In genomic region chr21:44817914-44818635, GRCh38 we compare ENCODE assay signal across 9 cellular contexts. TPM values are rescaled to one million over a fixed set of nuclear protein-coding genes. Genes with fewer than 3 reads are reported as not detected.
DNase-seq lines count a peak whose midpoint lies in the region; ATAC-seq, FAIRE-seq and TF ChIP-seq lines count a peak whose summit lies in the region.
"Had no signal": no experiment of that assay in that cellular context is flagged by ENCODE, and none has a peak within 500 bp of the region (broad histone marks: within the 10 kb centered on the region; RNA-seq: fewer than 3 reads in every experiment).

Gene SUMO3 (minus strand): TSS chr21:44818062. CDS start chr21:44817968, 94 bp downstream.

- H2BK12ac ChIP-seq in H1 (ENCODE audit: low read depth, low read length) (no peak within 1 kb of the TSS), mesenchymal stem cell (ENCODE audit: low read length in 2 of 2) (peak within 1 kb of the TSS; percentile 52 to 87)

- H2BK20ac ChIP-seq in H1 (ENCODE audit: low read length): no peak within 1 kb of the TSS

- ATAC-seq in GM18861 (IDR thresholded peaks at IDR 0.05; ENCODE audit: unreplicated experiment) (peak; percentile 54), HG03103 (IDR thresholded peaks at IDR 0.05; ENCODE audit: low read depth, unreplicated experiment) (peak; percentile 52)

- peaks cover 9% of the 10 kb centered on the region; the same call in 1 of the 2 replicates for H3K23me2 ChIP-seq in H1 (ENCODE audit: low read depth, low read length)

- H3K79me1 ChIP-seq in H1 (ENCODE audit: low read depth, low read length) (peaks cover 12% of the 10 kb centered on the region), mesenchymal stem cell (replicated peaks; ENCODE audit: low read length, poor library complexity, severe bottlenecking) (peaks cover 25% of the 10 kb centered on the region)

- H3K27ac ChIP-seq in H1 (ENCODE audit: low read depth, low read length): peak within 1 kb of the TSS; percentile 87; the same call in 1 of the 2 replicates
- no peak within 1 kb of the TSS for H3K27ac ChIP-seq in mesenchymal stem cell (ENCODE audit: low read length, poor library complexity, severe bottlenecking)

- peak; percentile 50 for DNase-seq in AG09319 (ENCODE audit: extremely low read depth, low read depth)
- DNase-seq in NCI-H748 treated with DMSO at 0.1 percent for 48 hours (lab: John Stamatoyannopoulos, UW): peak; percentile 12
- DNase-seq in activated CD8-positive, alpha-beta memory T cell treated with anti-CD3 and anti-CD28 coated beads for 4 hours (ENCODE audit: low read depth in 2 of 2): peak; percentile 60 to 64
- DNase-seq in H1 (ENCODE audit: low read depth in 1 of 2, low spot score in 2 of 2): peak in 1 of 2 experiments; percentile 90
- peak; percentile 75 for DNase-seq in mesenchymal stem cell
- peak; percentile 71 for DNase-seq in stimulated activated CD8-positive, alpha-beta memory T cell treated with anti-CD3 and anti-CD28 coated beads, Interleukin-12 subunit alpha, Interleukin-12 subunit beta, amount 100 ng/mL, for 1 hour (ENCODE audit: low read depth)

- no peak within 1 kb of the TSS for H2BK15ac ChIP-seq in H1 (ENCODE audit: low read length)
- peak within 1 kb of the TSS; percentile 91 for H2BK15ac ChIP-seq in mesenchymal stem cell (ENCODE audit: low read depth, poor library complexity, severe bottlenecking)

- peak within 1 kb of the TSS; percentile 47 to 76 (median 64); a peak in 6 of 7 replicates for H3K9ac ChIP-seq in H1 (replicated peaks in 1 of 4; ENCODE audit: extremely low read depth in 1 of 4, low read depth in 3 of 4, low read length in 3 of 4)
- H3K9ac ChIP-seq in mesenchymal stem cell (ENCODE audit: low read length): peak within 1 kb of the TSS; percentile 88

- POLR2A ChIA-PET in H1 (lab: Charles Lee; ENCODE audit: partially characterized antibody): interaction anchor here (0.8 to 1.0 kb wide), 5 partner anchors 15 to 315 kb away, joined by 3 to 5 read pairs (median 3); partner anchors contain the start of genes PTTG1IP and UBE2G2

- H3K4me1 ChIP-seq in H1 (replicated peaks in 1 of 4; ENCODE audit: control insufficient read depth in 3 of 4, insufficient read depth in 4 of 4, low read length in 3 of 4): peaks cover 0 to 18% (median 5%) of the 10 kb centered on the region in 4 experiments; a peak in 4 of 7 replicates
- H3K4me1 ChIP-seq in mesenchymal stem cell (ENCODE audit: control insufficient read depth, insufficient read depth, low read depth, low read length): peaks cover 28% of the 10 kb centered on the region

- H3K36me3 ChIP-seq in H1 (ENCODE audit: control insufficient read depth in 2 of 4, insufficient read depth in 4 of 4, low read length in 3 of 4): no peaks in the 10 kb centered on the region; a peak in 1 of 8 replicates
- peaks cover 3 to 29% of the 10 kb centered on the region in 2 experiments for H3K36me3 ChIP-seq in mesenchymal stem cell (ENCODE audit: control insufficient read depth in 1 of 2, insufficient read depth in 2 of 2, low read depth in 1 of 2, low read length in 2 of 2)

- TF ChIP-seq EP300 in H1 (IDR thresholded peaks at IDR 0.05; ENCODE audit: borderline replicate concordance in 1 of 2, low read depth in 2 of 2, low read length in 2 of 2): no peak

- TF ChIP-seq RAD21 in H1 (IDR thresholded peaks at IDR 0.05 in 1 of 2, conservative IDR thresholded peaks at IDR 0.05 in 1 of 2; ENCODE audit: low read depth in 2 of 2, low read length in 2 of 2): no peak

- H3K18ac ChIP-seq in H1 (ENCODE audit: extremely low read depth, low read length) (peak within 1 kb of the TSS; percentile 87), mesenchymal stem cell (ENCODE audit: low read depth in 1 of 2, low read length in 2 of 2) (peak within 1 kb of the TSS; percentile 94 to 96)

- FAIRE-seq in H1 (lab: Jason Lieb, UNC): no peak
- FAIRE-seq: endometrium had no signal

- H2AK5ac ChIP-seq in H1 (ENCODE audit: low read depth, low read length): no peak within 1 kb of the TSS
- H2AK5ac ChIP-seq in mesenchymal stem cell (ENCODE audit: low read length, severe bottlenecking): peak within 1 kb of the TSS; percentile 58

- H3K9me3 ChIP-seq in H1 (ENCODE audit: insufficient read depth in 2 of 2, low read depth in 1 of 2, low read length in 1 of 2): peaks cover 30 to 34% of the 10 kb centered on the region in 2 experiments
- H3K9me3 ChIP-seq in mesenchymal stem cell (ENCODE audit: control insufficient read depth, low read length): peaks cover 24% of the 10 kb centered on the region

- TF ChIP-seq CTCF in AG09319 (IDR thresholded peaks at IDR 0.05; ENCODE audit: low read depth, low read length): no peak
- TF ChIP-seq CTCF in H1 (IDR thresholded peaks at IDR 0.05; ENCODE audit: control extremely low read depth in 1 of 3, insufficient read depth in 1 of 3, low read depth in 1 of 3, low read length in 3 of 3): no peak

- H3K4ac ChIP-seq in H1 (replicated peaks; ENCODE audit: insufficient read length, low read depth, low read length) (peak within 1 kb of the TSS; percentile 53), mesenchymal stem cell (ENCODE audit: low read depth in 1 of 2, low read length in 2 of 2) (peak within 1 kb of the TSS; percentile 93 to 99)

- H3K4me3 ChIP-seq in H1 (ENCODE audit: extremely low read depth in 1 of 4, insufficient read depth in 2 of 4, low read depth in 3 of 4, low read length in 4 of 4): peak within 1 kb of the TSS; percentile 61 to 81 (median 72)
- H3K4me3 ChIP-seq in mesenchymal stem cell (ENCODE audit: insufficient read depth in 1 of 2, low read depth in 1 of 2, low read length in 2 of 2): peak within 1 kb of the TSS; percentile 82 to 88

- H2AFZ ChIP-seq in H1 (ENCODE audit: low read length) (no peak within 1 kb of the TSS), mesenchymal stem cell (ENCODE audit: low read depth, low read length) (peak within 1 kb of the TSS; percentile 75)

- TF ChIP-seq POLR2A in H1 (IDR thresholded peaks at IDR 0.05; ENCODE audit: control extremely low read depth in 1 of 2, low read depth in 2 of 2, low read length in 2 of 2): peak; percentile 73 to 82; a peak in 2 of 3 replicates

- H2BK5ac ChIP-seq in H1 (ENCODE audit: low read depth, low read length) (0 out of 2 replicates have a peak within 1 kb of the TSS, but pooled peaks have one; percentile 44), mesenchymal stem cell (ENCODE audit: low read depth, low read length, poor library complexity, severe bottlenecking) (peak within 1 kb of the TSS; percentile 85)

- H2BK120ac ChIP-seq in H1 (replicated peaks; ENCODE audit: low read depth, low read length) (no peak within 1 kb of the TSS), mesenchymal stem cell (ENCODE audit: low read depth, low read length) (peak within 1 kb of the TSS; percentile 95)

- H3K14ac ChIP-seq in H1 (ENCODE audit: insufficient read length): no peak within 1 kb of the TSS
- peak within 1 kb of the TSS in 1 of 2 experiments; percentile 91 for H3K14ac ChIP-seq in mesenchymal stem cell (ENCODE audit: low read length in 2 of 2)

- H3K27me3 ChIP-seq in H1 (replicated peaks in 1 of 4; ENCODE audit: control insufficient read depth in 3 of 4, extremely low read depth in 1 of 4, insufficient read depth in 3 of 4, low read length in 3 of 4) (peaks cover 0 to 10% (median 7%) of the 10 kb centered on the region in 4 experiments; a peak in 5 of 7 replicates), mesenchymal stem cell (ENCODE audit: control insufficient read depth in 1 of 2, insufficient read depth in 1 of 2, low read length in 2 of 2) (no peaks in the 10 kb centered on the region)

- CTCF ChIA-PET in H1 (lab: Charles Lee; ENCODE audit: partially characterized antibody): no interaction called here

- no peak within 1 kb of the TSS for H3K23ac ChIP-seq in H1 (ENCODE audit: insufficient read length)
- peak within 1 kb of the TSS in 1 of 2 experiments; percentile 92 for H3K23ac ChIP-seq in mesenchymal stem cell (ENCODE audit: low read length in 2 of 2)

- peaks cover 10 to 38% of the 10 kb centered on the region in 2 experiments for H3K79me2 ChIP-seq in H1 (ENCODE audit: control insufficient read depth in 1 of 2, insufficient read depth in 2 of 2, low read length in 2 of 2)

- H4K91ac ChIP-seq in H1 (replicated peaks; ENCODE audit: insufficient read length, low read length) (peak within 1 kb of the TSS; percentile 54), mesenchymal stem cell (ENCODE audit: low read length) (peak within 1 kb of the TSS; percentile 95)

- peaks cover 10 to 17% of the 10 kb centered on the region in 2 experiments for H4K20me1 ChIP-seq in H1 (replicated peaks in 1 of 2; ENCODE audit: control insufficient read depth in 1 of 2, insufficient read depth in 2 of 2, low read length in 2 of 2)

- H3K4me2 ChIP-seq in H1 (ENCODE audit: insufficient read depth in 1 of 2, low read depth in 2 of 2, low read length in 2 of 2) (peak within 1 kb of the TSS; percentile 67 to 94), mesenchymal stem cell (ENCODE audit: low read length, poor library complexity, severe bottlenecking) (peak within 1 kb of the TSS; percentile 87)

- no peak within 1 kb of the TSS for H3K56ac ChIP-seq in H1 (replicated peaks; ENCODE audit: insufficient read length, low read depth, low read length)

- H4K8ac ChIP-seq in H1 (ENCODE audit: extremely low read depth, insufficient read depth, low read length) (peak within 1 kb of the TSS; percentile 93), mesenchymal stem cell (ENCODE audit: low read length) (peak within 1 kb of the TSS; percentile 98)

- H4K5ac ChIP-seq in H1 (ENCODE audit: insufficient read length, low read depth, low read length): peak within 1 kb of the TSS; percentile 57

- 6% methylated on average over 44 of the region's 108 CpGs; no CpG with 5 or more reads in 1 of the 2 experiments for WGBS in H1 (ENCODE audit: extremely low coverage in 1 of 2, insufficient coverage in 1 of 2, insufficient read length in 1 of 2, insufficient replicate concordance in 2 of 2, low coverage in 1 of 2, low lambda C conversion rate in 2 of 2, missing lambda C conversion rate in 1 of 2), 2 experiments
- 7% methylated on average over 57 of the region's 108 CpGs for WGBS in mesenchymal stem cell

TF ChIP-seq in H1, 55 proteins besides CTCF, POLR2A, EP300 and RAD21 (continues in another document):
- no peak for TF ChIP-seq RFX5 (IDR thresholded peaks at IDR 0.05; ENCODE audit: borderline replicate concordance, low read depth, low read length)
- TF ChIP-seq SP4 (IDR thresholded peaks at IDR 0.05; ENCODE audit: low read length): no peak
- peak; percentile 85 for TF ChIP-seq KDM4A (IDR thresholded peaks at IDR 0.05; ENCODE audit: low read depth, low read length, severe bottlenecking)
- TF ChIP-seq HDAC6 (IDR thresholded peaks at IDR 0.05; ENCODE audit: low read depth, low read length): no peak

RNA-seq across cellular contexts. Expression of gene SUMO3, which starts in this region (rescaled TPM):
- 95.0 and 96.8 TPM in 2 replicates for total RNA-seq in H1 (2021; fragmentation: NEBNext Ultra II Directional; extraction: Animal tissue kit (Norgen Biotek cat#: 25700))
- 97.8 and 101 TPM in 2 replicates for polyA plus RNA-seq in H1 (2011; rRNA removed)
- polyA plus RNA-seq in H1 (2011; cell fraction: cytosol; rRNA removed): 105 TPM
- polyA plus RNA-seq in H1 (2011; cell fraction: nucleus; rRNA removed): 35.1 TPM
- 88.6 to 98.6 TPM (median 95.5 TPM) in 4 replicates for polyA plus RNA-seq in H1 (2012, experiment 1 of 2)
- polyA plus RNA-seq in H1 (2012, experiment 2 of 2): 117 TPM
- polyA plus RNA-seq in H1 (2013, experiment 1 of 2): 98.6 TPM
- polyA plus RNA-seq in H1 (2013, experiment 2 of 2): 104 TPM
- 47.9 and 48.2 TPM in 2 replicates for polyA minus RNA-seq in H1 (2011; rRNA and poly(A)+ RNA removed)
- 49.1 TPM for polyA minus RNA-seq in H1 (2011; cell fraction: cytosol; rRNA and poly(A)+ RNA removed)
- polyA minus RNA-seq in H1 (2011; cell fraction: nucleus; rRNA and poly(A)+ RNA removed): 39.7 TPM
- 110 TPM for polyA plus RNA-seq in mesenchymal stem cell (2013, experiment 1 of 2)
- 108 TPM for polyA plus RNA-seq in mesenchymal stem cell (2013, experiment 2 of 2)
